15 cellular contexts compared by ENCODE assay signal in the genomic region with DNA sequence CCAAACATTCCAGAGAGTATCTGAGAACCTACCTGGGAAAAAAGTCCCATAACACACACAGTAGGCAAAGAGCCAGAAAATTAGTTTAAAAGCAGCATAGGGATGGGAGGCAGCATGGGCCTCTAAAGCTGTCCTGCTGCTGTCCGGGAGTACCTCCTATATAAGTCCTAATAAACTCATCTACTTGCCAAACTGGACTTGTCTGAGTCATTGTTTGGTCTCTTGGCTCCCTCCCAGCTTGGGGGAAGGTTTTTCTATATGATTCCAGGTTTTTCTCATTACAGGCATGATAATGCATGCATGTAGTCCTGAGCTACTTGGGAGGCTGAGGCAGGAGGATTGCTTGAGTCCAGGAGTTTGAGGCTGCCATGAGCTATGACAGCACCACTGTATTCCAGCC. TPM values are rescaled to one million over a fixed set of nuclear protein-coding genes. Genes with fewer than 3 reads are reported as not detected.
DNase-seq lines count a peak whose midpoint lies in the region; ATAC-seq, FAIRE-seq and TF ChIP-seq lines count a peak whose summit lies in the region.
"Had no signal": no experiment of that assay in that cellular context is flagged by ENCODE, and none has a peak within 500 bp of the region (broad histone marks: within the 10 kb centered on the region; RNA-seq: fewer than 3 reads in every experiment).

No MANE protein-coding gene starts in this region.

- H3K4me3 ChIP-seq in pancreas: no peak overlapping the region
- no peak overlapping the region for H3K4me3 ChIP-seq in Peyer's patch
- H3K4me3 ChIP-seq: skin epidermis had no signal

- H3K36me3 Mint-ChIP-seq in chondrocyte (ENCODE audit: low read depth): peaks cover 2% of the 10 kb centered on the region

- no peak for FAIRE-seq in pancreas (lab: Jason Lieb, UNC)

- H3K27me3 Mint-ChIP-seq in chondrocyte (ENCODE audit: low read depth): no peaks in the 10 kb centered on the region

- H3K27ac ChIP-seq in pancreas (no peak overlapping the region), Peyer's patch (no peak overlapping the region)

- no peaks in the 10 kb centered on the region for H3K9me3 ChIP-seq in pancreas
- H3K9me3 ChIP-seq in Peyer's patch: no peaks in the 10 kb centered on the region

- ATAC-seq in pancreas: peak; percentile 43 to 65 (median 50)

- 36 to 55% methylated on average over 1 of the region's 1 CpG for whole genome bisulfite sequencing in pancreas, 2 donors

- peak; percentile 89 for DNase-seq in DMS53 (lab: John Stamatoyannopoulos, UW)
- peak; percentile 69 for DNase-seq in NCI-H226
- DNase-seq in chondrocyte (ENCODE audit: low spot score): no peak
- DNase-seq in pancreas: peak in 3 of 6 donors; percentile 26 to 56 (median 34)
- DNase-seq in cardiac septum (ENCODE audit: low spot score): no peak
- DNase-seq in GM19238 (ENCODE audit: insufficient read length, low spot score): no peak
- no peak for DNase-seq in Peyer's patch
- DNase-seq in SKM-1 (lab: John Stamatoyannopoulos, UW; ENCODE audit: unreplicated experiment): no peak
- DNase-seq: activated CD4-positive, alpha-beta T cell treated with anti-CD3 and anti-CD28 coated beads, Interleukin-2, amount 50 U/mL, for 4 hours; amygdala; DMS79; head of caudate nucleus; NCI-H1436 had no signal

- no peak overlapping the region for H3K4me3 Mint-ChIP-seq in chondrocyte (ENCODE audit: unreplicated experiment)
- H3K4me3 Mint-ChIP-seq: mesothelial cell of epicardium had no signal

- H3K36me3 ChIP-seq in pancreas: no peaks in the 10 kb centered on the region
- H3K36me3 ChIP-seq in Peyer's patch: no peaks in the 10 kb centered on the region

- H3K4me1 Mint-ChIP-seq in chondrocyte (ENCODE audit: low read depth): peaks cover 49% of the 10 kb centered on the region

- H3K27ac Mint-ChIP-seq in chondrocyte (ENCODE audit: unreplicated experiment): peak overlapping the region; percentile 74
- H3K27ac Mint-ChIP-seq: mesothelial cell of epicardium had no signal

- intact Hi-C loops in pancreas (cut with DNase I): no loop called here
- intact Hi-C loops in cardiac septum (cut with DNase I): no loop called here

- no peaks in the 10 kb centered on the region for H3K9me3 Mint-ChIP-seq in chondrocyte (ENCODE audit: low read depth)
- H3K9me3 Mint-ChIP-seq: mesothelial cell of epicardium had no signal

- TF ChIP-seq CTCF in chondrocyte (IDR thresholded peaks at IDR 0.05) (no peak), pancreas (IDR thresholded peaks at IDR 0.05) (no peak), Peyer's patch (IDR thresholded peaks at IDR 0.05) (no peak)

- H3K27me3 ChIP-seq in pancreas (no peaks in the 10 kb centered on the region), Peyer's patch (no peaks in the 10 kb centered on the region)

- no peak for TF ChIP-seq POLR2A in Peyer's patch (IDR thresholded peaks at IDR 0.05)

- H3K4me1 ChIP-seq in pancreas (peaks cover 0 to 26% (median 19%) of the 10 kb centered on the region in 3 donors), Peyer's patch (peaks cover 0 to 8% (median 0%) of the 10 kb centered on the region in 4 donors)

RNA-seq across cellular contexts. Expression of a gene that starts 17.5 kb away (rescaled TPM):
- total RNA-seq in chondrocyte (78.4 to 106 TPM (median 79.0 TPM) in 3 replicates), pancreas (10 to 100 TPM in 5 of 6 donors, 1 to 10 TPM in 1; 9.0 to 22.2 (median 13.7) TPM), cardiac septum (12.3 TPM), Peyer's patch (10 to 100 TPM; 19.8 to 53.6 (median 27.6) TPM)
- 1 to 10 TPM; 4.4 to 9.5 TPM for polyA plus RNA-seq in pancreas

Comparison
In these comparisons a context has a peak if more than half of its experiments do, and no peak if none do; other contexts are left out.
1. DNase-seq: peak in DMS53 (single experiment) and NCI-H226 (single experiment); none in chondrocyte (single experiment), cardiac septum (single experiment), GM19238 (single experiment), Peyer's patch (0 of 3) and SKM-1 (single experiment).